Comparison of ENCODE assay signal across 17 cellular contexts in the genomic region with DNA sequence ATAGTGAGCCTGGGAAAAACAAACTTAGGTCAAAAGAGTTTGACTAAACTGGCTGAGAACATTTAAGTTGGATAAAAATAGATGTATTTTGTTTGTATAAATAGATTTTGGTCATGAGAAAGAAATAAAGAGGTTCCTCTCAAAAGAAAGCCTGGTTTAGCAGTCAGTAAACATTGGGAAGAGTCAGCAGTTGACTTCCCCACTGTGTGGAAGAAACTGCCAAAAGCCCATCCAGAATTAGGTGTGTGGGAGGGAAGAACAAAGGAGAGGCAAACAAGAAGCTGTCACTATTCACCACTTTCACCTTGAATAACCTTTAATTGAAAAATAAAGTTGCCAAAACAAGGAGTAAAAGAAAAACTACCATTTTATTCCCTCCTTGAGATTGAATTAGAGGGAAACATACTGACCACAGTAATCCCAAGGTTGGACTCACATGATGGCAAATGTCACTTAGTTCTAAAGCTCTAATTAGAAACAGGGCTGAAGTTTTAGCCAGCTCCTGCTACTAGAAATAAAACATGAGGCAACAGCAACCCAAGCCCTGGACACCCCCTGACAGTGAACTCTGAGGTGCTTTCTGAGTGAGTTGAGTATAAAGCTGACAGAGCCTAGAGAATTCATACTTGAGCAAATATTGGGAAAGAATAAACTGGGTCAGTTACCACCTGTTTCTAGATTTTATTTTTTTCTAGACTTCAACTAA.
DNase-seq lines count a peak whose midpoint lies in the region; FAIRE-seq and TF ChIP-seq lines count a peak whose summit lies in the region.
"Had no signal": no experiment of that assay in that cellular context is flagged by ENCODE, and none has a peak within 500 bp of the region (broad histone marks: within the 10 kb centered on the region; RNA-seq: fewer than 3 reads in every experiment).

No MANE protein-coding gene starts in this region.

- H3K4me1 ChIP-seq in astrocyte (ENCODE audit: insufficient read depth, low read length) (peaks cover 6% of the 10 kb centered on the region), tibial artery (peaks cover 0 to 39% (median 24%) of the 10 kb centered on the region in 4 donors)
- H3K4me1 ChIP-seq: BLaER1 had no signal

- peak; percentile 15 for DNase-seq in astrocyte (ENCODE audit: low read depth)
- peak; percentile 11 for DNase-seq in fibroblast of gingiva (ENCODE audit: low read depth)
- peak; percentile 59 for DNase-seq in myocyte (ENCODE audit: low read depth)
- peak in 1 of 2 donors; percentile 21 for DNase-seq in tibial artery
- no peak for DNase-seq in stimulated activated naive CD4-positive, alpha-beta T cell treated with Interleukin-2 at 50 U/mL for 16 hours (lab: John Stamatoyannopoulos, UW)
- DNase-seq in RCC 7860 (ENCODE audit: low spot score) = no peak
- DNase-seq in COLO668 (lab: John Stamatoyannopoulos, UW; ENCODE audit: unreplicated experiment) = no peak
- DNase-seq: DMS 273 treated with DMSO at 0.1 percent for 48 hours, H9, NCI-H1105, NCI-H1930, NCI-H2171, NCI-H82, SHP77 had no signal

- no peak overlapping the region for H3K4me3 ChIP-seq in astrocyte (ENCODE audit: insufficient read depth, low read depth, low read length)
- no peak overlapping the region for H3K4me3 ChIP-seq in tibial artery
- H3K4me3 ChIP-seq: BLaER1 had no signal

- peaks cover 1% of the 10 kb centered on the region for H3K4me1 Mint-ChIP-seq in astrocyte (ENCODE audit: low read depth, unreplicated experiment)

- TF ChIP-seq CTCF in astrocyte (IDR thresholded peaks at IDR 0.05; ENCODE audit: insufficient read depth, low read depth, low read length) (no peak), tibial artery (IDR thresholded peaks at IDR 0.05) (no peak)

- no peak overlapping the region for H3K4me2 ChIP-seq in astrocyte (ENCODE audit: low read length)
- H3K4me2 ChIP-seq: BLaER1, KMS-11 had no signal

- no peak overlapping the region for H3K4me3 Mint-ChIP-seq in astrocyte (ENCODE audit: unreplicated experiment)
- H3K4me3 Mint-ChIP-seq: H9 had no signal

- H3K27me3 ChIP-seq in astrocyte (ENCODE audit: insufficient read depth, low read length) = no peaks in the 10 kb centered on the region
- H3K27me3 ChIP-seq in tibial artery = no peaks in the 10 kb centered on the region
- H3K27me3 ChIP-seq: BLaER1 had no signal

- H3K9me3 Mint-ChIP-seq in astrocyte (ENCODE audit: unreplicated experiment) = no peaks in the 10 kb centered on the region
- H3K9me3 Mint-ChIP-seq: H9 had no signal

- H3K9me3 ChIP-seq in astrocyte (ENCODE audit: insufficient read depth, low read depth, low read length) = no peaks in the 10 kb centered on the region
- H3K9me3 ChIP-seq in tibial artery = no peaks in the 10 kb centered on the region
- H3K9me3 ChIP-seq: BLaER1 had no signal

- no peaks in the 10 kb centered on the region for H3K79me2 ChIP-seq in astrocyte (ENCODE audit: insufficient read depth, low read length)

- no peaks in the 10 kb centered on the region for H3K36me3 Mint-ChIP-seq in astrocyte (ENCODE audit: low read depth, unreplicated experiment)

- FAIRE-seq in astrocyte (lab: Jason Lieb, UNC) (no peak), RCC 7860 (lab: Jason Lieb, UNC) (no peak)
- FAIRE-seq: HepG2 had no signal

- H3K27ac Mint-ChIP-seq in astrocyte (ENCODE audit: unreplicated experiment) = no peak overlapping the region

- no peak overlapping the region for H3K27ac ChIP-seq in astrocyte (ENCODE audit: low read depth, low read length)
- H3K27ac ChIP-seq in tibial artery = peak overlapping the region; percentile 68 to 69
- H3K27ac ChIP-seq: BLaER1, KMS-11 had no signal

- no peaks in the 10 kb centered on the region for H3K27me3 Mint-ChIP-seq in astrocyte (ENCODE audit: low read depth, unreplicated experiment)

- H2AFZ ChIP-seq in astrocyte (ENCODE audit: low read depth, low read length) = no peak overlapping the region

- intact Hi-C loops in tibial artery (cut with DNase I; ENCODE audit: low total_unique reads) = loop anchor here (10.0 kb wide), 1 partner anchor 140 kb away; the partner anchor contains the start of genes PDCD10 and SERPINI1

- no peak overlapping the region for H3K9ac ChIP-seq in astrocyte (ENCODE audit: low read length)
- H3K9ac ChIP-seq: BLaER1, KMS-11 had no signal

- H3K36me3 ChIP-seq in astrocyte (ENCODE audit: insufficient read depth, low read length) (no peaks in the 10 kb centered on the region), tibial artery (no peaks in the 10 kb centered on the region)
- H3K36me3 ChIP-seq: BLaER1 had no signal

- no peaks in the 10 kb centered on the region for H4K20me1 ChIP-seq in astrocyte (ENCODE audit: insufficient read depth, low read length)
- H4K20me1 ChIP-seq: BLaER1 had no signal

Comparison
In these comparisons a context has a peak if more than half of its experiments do, and no peak if none do; other contexts are left out.
1. DNase-seq: peak in astrocyte (single experiment), fibroblast of gingiva (single experiment) and myocyte (single experiment); none in stimulated activated naive CD4-positive, alpha-beta T cell treated with Interleukin-2 at 50 U/mL for 16 hours (single experiment), RCC 7860 (single experiment) and COLO668 (single experiment).